1 cellular context compared by ENCODE assay signal in genomic region chr4:180909279-180909678, GRCh38.
TF ChIP-seq lines count a peak whose summit lies in the region.

No MANE protein-coding gene starts in this region.

TF ChIP-seq in IMR-90, 13 proteins besides CTCF, POLR2A, EP300 and RAD21 (continued from another document):
- TF ChIP-seq CHD1 (IDR thresholded peaks at IDR 0.05; ENCODE audit: low read depth, low read length) = no peak
- TF ChIP-seq FOS (IDR thresholded peaks at IDR 0.05; ENCODE audit: low read depth, low read length) = no peak
- no peak for TF ChIP-seq MAZ (IDR thresholded peaks at IDR 0.05; ENCODE audit: borderline replicate concordance, low read depth, low read length)
- no peak for TF ChIP-seq NFE2L2 (IDR thresholded peaks at IDR 0.05; ENCODE audit: low read depth, low read length)
- no peak for TF ChIP-seq MXI1 (IDR thresholded peaks at IDR 0.05; ENCODE audit: borderline replicate concordance, low read depth, low read length)
